In the genomic region with DNA sequence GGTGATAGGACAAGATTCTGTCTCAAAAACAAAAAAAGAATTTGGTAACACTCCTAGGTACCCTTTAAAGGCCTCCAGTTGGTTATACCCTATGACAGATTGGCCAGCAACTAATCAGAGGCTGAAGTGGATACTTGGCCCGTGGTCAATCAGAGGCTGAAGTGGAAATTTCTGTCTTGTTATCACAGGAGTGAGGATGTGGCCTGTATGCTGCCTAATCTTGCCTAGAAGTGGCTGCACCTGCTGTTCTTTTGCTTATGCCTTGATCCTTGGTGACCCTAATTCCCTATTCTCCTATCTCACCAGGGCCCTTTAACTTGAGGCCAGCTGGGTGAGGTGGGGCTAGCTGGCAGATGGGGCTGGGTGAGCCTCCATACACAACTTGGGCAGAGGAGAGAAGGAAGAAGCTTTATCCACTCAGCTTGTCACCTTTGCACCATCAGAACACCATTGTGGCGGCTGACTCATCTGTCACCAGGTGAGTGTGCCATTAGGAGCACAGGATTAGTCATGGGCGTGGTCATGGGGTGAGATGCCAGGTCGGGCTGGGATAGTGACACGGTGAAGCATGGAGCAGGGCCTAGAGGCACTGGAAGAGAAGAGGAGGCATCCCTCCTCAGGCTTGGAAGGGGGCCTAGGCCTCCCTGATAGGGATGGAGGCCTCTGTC, we compare ENCODE assay signal across 1 cellular context.
TF ChIP-seq lines count a peak whose summit lies in the region.

No MANE protein-coding gene starts in this region.

TF ChIP-seq in HepG2, 621 proteins besides CTCF, POLR2A, EP300 and RAD21 (continued from another document):
- TF ChIP-seq CREB1 (IDR thresholded peaks at IDR 0.05) = peak; percentile 86
- TF ChIP-seq CREB1 (CRISPR knock-in tag; IDR thresholded peaks at IDR 0.05) = peak; percentile 94
- TF ChIP-seq HDAC2 (CRISPR knock-in tag; IDR thresholded peaks at IDR 0.05) = no peak
- TF ChIP-seq MXI1 (IDR thresholded peaks at IDR 0.05; ENCODE audit: borderline replicate concordance, low read depth, low read length) = peak; percentile 89; the same call in 2 of the 3 replicates
- no peak for TF ChIP-seq JUND (CRISPR knock-in tag; IDR thresholded peaks at IDR 0.05)
- TF ChIP-seq, protein P1, sequence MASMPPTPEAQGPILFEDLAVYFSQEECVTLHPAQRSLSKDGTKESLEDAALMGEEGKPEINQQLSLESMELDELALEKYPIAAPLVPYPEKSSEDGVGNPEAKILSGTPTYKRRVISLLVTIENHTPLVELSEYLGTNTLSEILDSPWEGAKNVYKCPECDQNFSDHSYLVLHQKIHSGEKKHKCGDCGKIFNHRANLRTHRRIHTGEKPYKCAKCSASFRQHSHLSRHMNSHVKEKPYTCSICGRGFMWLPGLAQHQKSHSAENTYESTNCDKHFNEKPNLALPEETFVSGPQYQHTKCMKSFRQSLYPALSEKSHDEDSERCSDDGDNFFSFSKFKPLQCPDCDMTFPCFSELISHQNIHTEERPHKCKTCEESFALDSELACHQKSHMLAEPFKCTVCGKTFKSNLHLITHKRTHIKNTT (CRISPR knock-in tag; IDR thresholded peaks at IDR 0.05) = no peak
- TF ChIP-seq, protein P2, sequence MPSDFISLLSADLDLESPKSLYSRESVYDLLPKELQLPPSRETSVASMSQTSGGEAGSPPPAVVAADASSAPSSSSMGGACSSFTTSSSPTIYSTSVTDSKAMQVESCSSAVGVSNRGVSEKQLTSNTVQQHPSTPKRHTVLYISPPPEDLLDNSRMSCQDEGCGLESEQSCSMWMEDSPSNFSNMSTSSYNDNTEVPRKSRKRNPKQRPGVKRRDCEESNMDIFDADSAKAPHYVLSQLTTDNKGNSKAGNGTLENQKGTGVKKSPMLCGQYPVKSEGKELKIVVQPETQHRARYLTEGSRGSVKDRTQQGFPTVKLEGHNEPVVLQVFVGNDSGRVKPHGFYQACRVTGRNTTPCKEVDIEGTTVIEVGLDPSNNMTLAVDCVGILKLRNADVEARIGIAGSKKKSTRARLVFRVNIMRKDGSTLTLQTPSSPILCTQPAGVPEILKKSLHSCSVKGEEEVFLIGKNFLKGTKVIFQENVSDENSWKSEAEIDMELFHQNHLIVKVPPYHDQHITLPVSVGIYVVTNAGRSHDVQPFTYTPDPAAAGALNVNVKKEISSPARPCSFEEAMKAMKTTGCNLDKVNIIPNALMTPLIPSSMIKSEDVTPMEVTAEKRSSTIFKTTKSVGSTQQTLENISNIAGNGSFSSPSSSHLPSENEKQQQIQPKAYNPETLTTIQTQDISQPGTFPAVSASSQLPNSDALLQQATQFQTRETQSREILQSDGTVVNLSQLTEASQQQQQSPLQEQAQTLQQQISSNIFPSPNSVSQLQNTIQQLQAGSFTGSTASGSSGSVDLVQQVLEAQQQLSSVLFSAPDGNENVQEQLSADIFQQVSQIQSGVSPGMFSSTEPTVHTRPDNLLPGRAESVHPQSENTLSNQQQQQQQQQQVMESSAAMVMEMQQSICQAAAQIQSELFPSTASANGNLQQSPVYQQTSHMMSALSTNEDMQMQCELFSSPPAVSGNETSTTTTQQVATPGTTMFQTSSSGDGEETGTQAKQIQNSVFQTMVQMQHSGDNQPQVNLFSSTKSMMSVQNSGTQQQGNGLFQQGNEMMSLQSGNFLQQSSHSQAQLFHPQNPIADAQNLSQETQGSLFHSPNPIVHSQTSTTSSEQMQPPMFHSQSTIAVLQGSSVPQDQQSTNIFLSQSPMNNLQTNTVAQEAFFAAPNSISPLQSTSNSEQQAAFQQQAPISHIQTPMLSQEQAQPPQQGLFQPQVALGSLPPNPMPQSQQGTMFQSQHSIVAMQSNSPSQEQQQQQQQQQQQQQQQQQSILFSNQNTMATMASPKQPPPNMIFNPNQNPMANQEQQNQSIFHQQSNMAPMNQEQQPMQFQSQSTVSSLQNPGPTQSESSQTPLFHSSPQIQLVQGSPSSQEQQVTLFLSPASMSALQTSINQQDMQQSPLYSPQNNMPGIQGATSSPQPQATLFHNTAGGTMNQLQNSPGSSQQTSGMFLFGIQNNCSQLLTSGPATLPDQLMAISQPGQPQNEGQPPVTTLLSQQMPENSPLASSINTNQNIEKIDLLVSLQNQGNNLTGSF (CRISPR knock-in tag; IDR thresholded peaks at IDR 0.05) = no peak
- TF ChIP-seq MXD4 (CRISPR knock-in tag; IDR thresholded peaks at IDR 0.05) = no peak
- 0 out of 2 replicates have a peak, but pooled peaks have one; percentile 15 for TF ChIP-seq MIER3 (CRISPR knock-in tag; IDR thresholded peaks at IDR 0.05; ENCODE audit: borderline replicate concordance)
